9 cellular contexts compared by ENCODE assay signal in genomic region chr11:124865902-124866851, GRCh38. TPM values are rescaled to one million over a fixed set of nuclear protein-coding genes. Genes with fewer than 3 reads are reported as not detected.
DNase-seq lines count a peak whose midpoint lies in the region; ATAC-seq and TF ChIP-seq lines count a peak whose summit lies in the region.
"Had no signal": no experiment of that assay in that cellular context is flagged by ENCODE, and none has a peak within 500 bp of the region (broad histone marks: within the 10 kb centered on the region; RNA-seq: fewer than 3 reads in every experiment).

No MANE protein-coding gene starts in this region.

- H3K4me3 ChIP-seq in foreskin fibroblast (ENCODE audit: low read depth in 1 of 2, low read length in 2 of 2), result peak overlapping the region; percentile 18 to 21

- no peak overlapping the region for H3K4me3 Mint-ChIP-seq in activated T-helper 1 cell treated with anti-CD3 and anti-CD28 coated beads, Interleukin-12 subunit alpha, Interleukin-12 subunit beta, Interleukin-2, Interleukin-4 antibody, amounts not matched to agents 30 ng/mL and 10 ng/mL and 1 ng/mL, durations not matched to agents 14 hours and 24 hours and 36 hours
- H3K4me3 Mint-ChIP-seq in osteocyte (ENCODE audit: unreplicated experiment), result peak overlapping the region; percentile 69

- peaks cover 16% of the 10 kb centered on the region for H3K4me1 Mint-ChIP-seq in activated T-helper 1 cell treated with anti-CD3 and anti-CD28 coated beads, Interleukin-12 subunit alpha, Interleukin-12 subunit beta, Interleukin-2, Interleukin-4 antibody, amounts not matched to agents 30 ng/mL and 10 ng/mL and 1 ng/mL, durations not matched to agents 14 hours and 24 hours and 36 hours (ENCODE audit: low read depth)
- H3K4me1 Mint-ChIP-seq in osteocyte (ENCODE audit: unreplicated experiment), result peaks cover 26% of the 10 kb centered on the region

- TF ChIP-seq CTCF in foreskin fibroblast (IDR thresholded peaks at IDR 0.05; ENCODE audit: low read depth, low read length) (peak; percentile 85), osteocyte (IDR thresholded peaks at IDR 0.05) (peak; percentile 95)

- peaks cover 89% of the 10 kb centered on the region for H3K27me3 Mint-ChIP-seq in activated T-helper 1 cell treated with anti-CD3 and anti-CD28 coated beads, Interleukin-12 subunit alpha, Interleukin-12 subunit beta, Interleukin-2, Interleukin-4 antibody, amounts not matched to agents 30 ng/mL and 10 ng/mL and 1 ng/mL, durations not matched to agents 14 hours and 24 hours and 36 hours (ENCODE audit: insufficient read depth)
- peaks cover 96% of the 10 kb centered on the region for H3K27me3 Mint-ChIP-seq in osteocyte (ENCODE audit: unreplicated experiment)

- H3K36me3 Mint-ChIP-seq in activated T-helper 1 cell treated with anti-CD3 and anti-CD28 coated beads, Interleukin-12 subunit alpha, Interleukin-12 subunit beta, Interleukin-2, Interleukin-4 antibody, amounts not matched to agents 30 ng/mL and 10 ng/mL and 1 ng/mL, durations not matched to agents 14 hours and 24 hours and 36 hours (ENCODE audit: low read depth), result no peaks in the 10 kb centered on the region
- H3K36me3 Mint-ChIP-seq in osteocyte (ENCODE audit: unreplicated experiment), result no peaks in the 10 kb centered on the region

- no peak overlapping the region for H3K27ac Mint-ChIP-seq in activated T-helper 1 cell treated with anti-CD3 and anti-CD28 coated beads, Interleukin-12 subunit alpha, Interleukin-12 subunit beta, Interleukin-2, Interleukin-4 antibody, amounts not matched to agents 30 ng/mL and 10 ng/mL and 1 ng/mL, durations not matched to agents 14 hours and 24 hours and 36 hours
- H3K27ac Mint-ChIP-seq in osteocyte (ENCODE audit: unreplicated experiment), result no peak overlapping the region

- H3K9me3 Mint-ChIP-seq in activated T-helper 1 cell treated with anti-CD3 and anti-CD28 coated beads, Interleukin-12 subunit alpha, Interleukin-12 subunit beta, Interleukin-2, Interleukin-4 antibody, amounts not matched to agents 30 ng/mL and 10 ng/mL and 1 ng/mL, durations not matched to agents 14 hours and 24 hours and 36 hours, result no peaks in the 10 kb centered on the region
- no peaks in the 10 kb centered on the region for H3K9me3 Mint-ChIP-seq in osteocyte (ENCODE audit: unreplicated experiment)

- intact Hi-C loops in activated T-helper 1 cell treated with anti-CD3 and anti-CD28 coated beads, Interleukin-12 subunit alpha, Interleukin-12 subunit beta, Interleukin-2, Interleukin-4 antibody, amounts not matched to agents 30 ng/mL and 10 ng/mL and 1 ng/mL, durations not matched to agents 14 hours and 24 hours and 36 hours (cut with micrococcal nuclease), result loop anchor here (2.0 to 5.0 kb wide), 3 partner anchors 107 to 301 kb away; no protein-coding TSS in a partner anchor

- DNase-seq in NCI-H1417 (lab: John Stamatoyannopoulos, UW), result peak in 2 of 3 experiments; percentile 66 to 77
- DNase-seq in NCI-H1417 treated with DMSO at 0.1 percent for 48 hours (lab: John Stamatoyannopoulos, UW), result no peak
- DNase-seq in NCI-H1105 (lab: John Stamatoyannopoulos, UW), result peak; percentile 59
- DNase-seq in activated T-helper 1 cell treated with anti-CD3 and anti-CD28 coated beads, Interleukin-12 subunit alpha, Interleukin-12 subunit beta, Interleukin-2, Interleukin-4 antibody, amounts not matched to agents 30 ng/mL and 10 ng/mL and 1 ng/mL, durations not matched to agents 14 hours and 24 hours and 36 hours (ENCODE audit: low spot score), result peak; percentile 28
- peak in 1 of 2 donors; percentile 74 for DNase-seq in foreskin fibroblast
- no peak for DNase-seq in osteocyte (ENCODE audit: extremely low spot score, unreplicated experiment)
- no peak for DNase-seq in NCI-H2081 treated with DMSO at 0.1 percent for 48 hours (lab: John Stamatoyannopoulos, UW)
- DNase-seq: DND-41 had no signal

- no peak for ATAC-seq in GM21526 (IDR thresholded peaks at IDR 0.05; ENCODE audit: low FRiP score, unreplicated experiment)

RNA-seq across cellular contexts. Expression of gene ROBO3, which starts 0.9 kb away (rescaled TPM):
- 4.5 and 5.5 TPM in 2 replicates for total RNA-seq in activated T-helper 1 cell treated with anti-CD3 and anti-CD28 coated beads, Interleukin-12 subunit alpha, Interleukin-12 subunit beta, Interleukin-2, Interleukin-4 antibody, amounts not matched to agents 30 ng/mL and 10 ng/mL and 1 ng/mL, durations not matched to agents 14 hours and 24 hours and 36 hours
- 14.5 and 15.3 TPM in 2 replicates for total RNA-seq in osteocyte

RNA-seq across cellular contexts. Expression of gene ROBO4, which starts 31.5 kb away (rescaled TPM):
- total RNA-seq in activated T-helper 1 cell treated with anti-CD3 and anti-CD28 coated beads, Interleukin-12 subunit alpha, Interleukin-12 subunit beta, Interleukin-2, Interleukin-4 antibody, amounts not matched to agents 30 ng/mL and 10 ng/mL and 1 ng/mL, durations not matched to agents 14 hours and 24 hours and 36 hours, result not detected in 2 replicates
- 0.56 TPM in 1 of 2 replicates, not detected in the other for total RNA-seq in osteocyte

RNA-seq across cellular contexts. Expression of gene HEPN1, which starts 52.9 kb away (rescaled TPM):
- total RNA-seq in activated T-helper 1 cell treated with anti-CD3 and anti-CD28 coated beads, Interleukin-12 subunit alpha, Interleukin-12 subunit beta, Interleukin-2, Interleukin-4 antibody, amounts not matched to agents 30 ng/mL and 10 ng/mL and 1 ng/mL, durations not matched to agents 14 hours and 24 hours and 36 hours, result not detected in 2 replicates
- not detected in 2 replicates for total RNA-seq in osteocyte

Comparison
In these comparisons a context has a peak if more than half of its experiments do, and no peak if none do; other contexts are left out.
1. DNase-seq: peak in NCI-H1417 (2 of 3), NCI-H1105 (single experiment) and activated T-helper 1 cell treated with anti-CD3 and anti-CD28 coated beads, Interleukin-12 subunit alpha, Interleukin-12 subunit beta, Interleukin-2, Interleukin-4 antibody, amounts not matched to agents 30 ng/mL and 10 ng/mL and 1 ng/mL, durations not matched to agents 14 hours and 24 hours and 36 hours (single experiment); none in NCI-H1417 treated with DMSO at 0.1 percent for 48 hours (single experiment), osteocyte (single experiment) and NCI-H2081 treated with DMSO at 0.1 percent for 48 hours (single experiment).